11 cellular contexts compared by ENCODE assay signal in the genomic region with DNA sequence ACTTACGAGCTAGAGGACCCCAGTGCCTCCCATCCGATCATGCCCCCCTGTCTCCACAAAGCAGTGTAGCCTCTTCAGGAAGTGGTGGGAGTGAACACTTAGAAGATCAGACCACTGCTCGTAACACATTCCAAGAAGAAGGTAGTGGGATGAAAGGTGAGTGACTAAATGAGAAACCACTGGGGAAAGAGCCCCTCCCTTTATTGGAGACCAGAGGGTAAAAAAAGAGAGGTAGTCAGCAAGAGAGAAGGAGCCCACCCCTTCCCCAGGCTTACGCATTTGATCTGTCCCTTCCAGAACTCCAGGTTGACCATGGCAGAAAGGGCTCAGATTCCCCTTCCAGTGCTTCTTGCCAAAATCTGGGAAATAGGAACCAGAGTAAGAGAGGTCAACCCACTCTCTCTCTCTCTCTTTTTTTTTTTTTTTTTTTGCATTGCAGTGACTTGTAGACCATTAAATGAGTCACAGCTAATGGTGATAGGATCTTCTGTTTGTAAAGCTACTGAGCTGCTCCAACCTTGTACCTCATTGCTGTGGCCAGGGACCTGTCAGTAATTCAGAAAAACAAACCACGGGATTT.
DNase-seq lines count a peak whose midpoint lies in the region; ATAC-seq, FAIRE-seq and TF ChIP-seq lines count a peak whose summit lies in the region.
"Had no signal": no experiment of that assay in that cellular context is flagged by ENCODE, and none has a peak within 500 bp of the region (broad histone marks: within the 10 kb centered on the region; RNA-seq: fewer than 3 reads in every experiment).

No MANE protein-coding gene starts in this region.

- peak; percentile 44; the same call in 2 of the 3 replicates for ATAC-seq in GM12878
- ATAC-seq in pancreas = peak in 3 of 4 donors; percentile 36 to 81 (median 36)
- ATAC-seq in HG02678 (IDR thresholded peaks at IDR 0.05; ENCODE audit: unreplicated experiment) = no peak

- no peaks in the 10 kb centered on the region for H3K36me3 ChIP-seq in GM12878 (ENCODE audit: control insufficient read depth in 2 of 2, insufficient read depth in 2 of 2, low read length in 1 of 2)
- H3K36me3 ChIP-seq in pancreas = no peaks in the 10 kb centered on the region
- no peaks in the 10 kb centered on the region for H3K36me3 ChIP-seq in A673 (ENCODE audit: insufficient read depth, low read length, poor library complexity, severe bottlenecking)
- H3K36me3 ChIP-seq: MG63 had no signal

- H3K4me1 ChIP-seq in GM12878 (ENCODE audit: control insufficient read depth, insufficient read depth, low read length) (no peaks in the 10 kb centered on the region), pancreas (no peaks in the 10 kb centered on the region), A673 (ENCODE audit: insufficient read depth, low read length, poor library complexity, severe bottlenecking) (no peaks in the 10 kb centered on the region)

- no peaks in the 10 kb centered on the region for H4K20me1 ChIP-seq in GM12878 (ENCODE audit: control insufficient read depth, insufficient read depth)

- 98% methylated on average over 5 of the region's 5 CpGs for WGBS in GM12878 (ENCODE audit: insufficient coverage, insufficient replicate concordance, low lambda C conversion rate, missing lambda C conversion rate)
- WGBS in pancreas, 2 donors = 80 to 83% methylated on average over 5 of the region's 5 CpGs

- intact Hi-C loops in GM12878 (cut with micrococcal nuclease; ENCODE audit: unreplicated experiment) (no loop called here), pancreas (cut with DNase I) (no loop called here), A673 (cut with micrococcal nuclease; ENCODE audit: unreplicated experiment) (no loop called here)

- TF ChIP-seq POLR2A in GM12878 (IDR thresholded peaks at IDR 0.05; ENCODE audit: low read depth, low read length) (no peak), GM12891 (IDR thresholded peaks at IDR 0.05; ENCODE audit: low read depth, low read length) (no peak)

- H3K27me3 ChIP-seq in GM12878 (replicated peaks in 1 of 2; ENCODE audit: control insufficient read depth in 2 of 2, insufficient read depth in 2 of 2, low read length in 1 of 2) (no peaks in the 10 kb centered on the region), pancreas (no peaks in the 10 kb centered on the region), A673 (replicated peaks; ENCODE audit: insufficient read depth, low read depth, low read length, poor library complexity) (no peaks in the 10 kb centered on the region)
- H3K27me3 ChIP-seq: MG63 had no signal

- no peak for TF ChIP-seq RAD21 in GM12878 (IDR thresholded peaks at IDR 0.05; ENCODE audit: insufficient read depth, low read depth, low read length)

- no peaks in the 10 kb centered on the region for H3K79me2 ChIP-seq in GM12878 (ENCODE audit: control insufficient read depth, insufficient read depth, low read length)

- RAD21 ChIA-PET in GM12878 (lab: Charles Lee; ENCODE audit: unreplicated experiment) = no interaction called here

- H3K9ac ChIP-seq in GM12878 (ENCODE audit: control insufficient read depth, insufficient read depth, low read length) = no peak overlapping the region

- no peak for TF ChIP-seq EP300 in GM12878 (IDR thresholded peaks at IDR 0.05; ENCODE audit: borderline replicate concordance in 1 of 2, control insufficient read depth in 1 of 2, low read depth in 2 of 2, low read length in 2 of 2)

- FAIRE-seq in GM12878 (lab: Jason Lieb, UNC) (no peak), pancreas (lab: Jason Lieb, UNC) (no peak), GM12891 (lab: Jason Lieb, UNC) (no peak)

- H3K4me2 ChIP-seq in GM12878 (ENCODE audit: control insufficient read depth, insufficient read depth) = no peak overlapping the region

- H3K9me3 ChIP-seq in GM12878 (replicated peaks; ENCODE audit: control insufficient read depth, insufficient read depth, low read length) = no peaks in the 10 kb centered on the region
- H3K9me3 ChIP-seq in pancreas = no peaks in the 10 kb centered on the region
- no peaks in the 10 kb centered on the region for H3K9me3 ChIP-seq in A673 (ENCODE audit: low read depth, low read length, poor library complexity, severe bottlenecking)
- H3K9me3 ChIP-seq: MG63 had no signal

- no peak for TF ChIP-seq CTCF in GM12878 (IDR thresholded peaks at IDR 0.05 in 2 of 3, conservative IDR thresholded peaks at IDR 0.05 in 1 of 3; ENCODE audit: control insufficient read depth in 2 of 3, extremely low read depth in 1 of 3, insufficient read depth in 1 of 3, low read depth in 3 of 3, low read length in 3 of 3)
- no peak for TF ChIP-seq CTCF in pancreas (IDR thresholded peaks at IDR 0.05)
- TF ChIP-seq CTCF in A673 (conservative IDR thresholded peaks at IDR 0.05; ENCODE audit: low read depth, low read length) = no peak

- BruUV-seq in GM12878 (replicated peaks; lab: Mats Ljungman, UMichigan) = no TSS peak
- no TSS peak for BruUV-seq in A673 (replicated peaks; lab: Mats Ljungman, UMichigan)

- POLR2A ChIA-PET in GM12878 (lab: Charles Lee) (no interaction called here), A673 (lab: Charles Lee; ENCODE audit: low non-redundant PET) (no interaction called here)

- in situ Hi-C loops in GM12878 (cut with MboI) = no loop called here

- H3K27ac ChIP-seq in GM12878 (ENCODE audit: control insufficient read depth, insufficient read depth) (no peak overlapping the region), pancreas (no peak overlapping the region), A673 (ENCODE audit: low read depth, low read length, poor library complexity, severe bottlenecking) (no peak overlapping the region)
- H3K27ac ChIP-seq: 22Rv1 had no signal

- DNase-seq in DMS53 (lab: John Stamatoyannopoulos, UW) (peak; percentile 38), DMS53 treated with DMSO at 0.1 percent for 48 hours (lab: John Stamatoyannopoulos, UW; ENCODE audit: unreplicated experiment) (no peak), NCI-H226 (peak; percentile 16), GM12878 (ENCODE audit: low read depth, low spot score) (no peak), pancreas (no peak), A673 (ENCODE audit: low spot score) (no peak), GM12891 (ENCODE audit: insufficient read length, low spot score) (no peak)
- DNase-seq: MG63; stimulated activated CD4-positive, alpha-beta T cell treated with anti-CD3 and anti-CD28 coated beads, Interleukin-2, amount 100 ng/mL, for 48 hours had no signal

- CTCF ChIA-PET in GM12878 (lab: Yijun Ruan, JAX) (interaction anchor here (0.7 kb wide), 1 partner anchor 99 kb away, joined by 4 read pairs; no protein-coding TSS in a partner anchor), A673 (lab: Charles Lee) (no interaction called here)

- no peak overlapping the region for H2AFZ ChIP-seq in GM12878 (ENCODE audit: control insufficient read depth, low read depth, low read length)

- H3K4me3 ChIP-seq in GM12878 = no peak overlapping the region
- no peak overlapping the region for H3K4me3 ChIP-seq in pancreas
- H3K4me3 ChIP-seq in A673 (ENCODE audit: low read depth, low read length, poor library complexity, severe bottlenecking) = no peak overlapping the region
- H3K4me3 ChIP-seq: MG63 had no signal

- SMC1A ChIA-PET in GM12878 (lab: Charles Lee; ENCODE audit: uncharacterized antibody, unreplicated experiment) = no interaction called here

TF ChIP-seq in GM12878, 131 proteins besides CTCF, POLR2A, EP300 and RAD21:
- TF ChIP-seq FOS (IDR thresholded peaks at IDR 0.05; ENCODE audit: borderline replicate concordance, extremely low read depth, insufficient read length) (no peak), ZNF384 (IDR thresholded peaks at IDR 0.05; ENCODE audit: borderline replicate concordance, low read depth, low read length) (0 out of 2 replicates have a peak, but pooled peaks have one; percentile 22)

TF ChIP-seq in GM12891, 5 proteins besides CTCF, POLR2A, EP300 and RAD21:
- TF ChIP-seq POU2F2 (IDR thresholded peaks at IDR 0.05; ENCODE audit: low read depth, low read length) (no peak), SPI1 (IDR thresholded peaks at IDR 0.05; ENCODE audit: low read depth, low read length) (no peak), TAF1 (IDR thresholded peaks at IDR 0.05; ENCODE audit: low read depth, low read length) (no peak), POLR2AphosphoS5 (IDR thresholded peaks at IDR 0.05; ENCODE audit: low read depth, low read length) (no peak), PAX5 (IDR thresholded peaks at IDR 0.05; ENCODE audit: insufficient read depth, low read length, severe bottlenecking) (no peak)

Comparison
In these comparisons a context has a peak if more than half of its experiments do, and no peak if none do; other contexts are left out.
1. DNase-seq: peak in DMS53 (single experiment) and NCI-H226 (single experiment); none in DMS53 treated with DMSO at 0.1 percent for 48 hours (single experiment), GM12878 (single experiment), pancreas (0 of 6), A673 (single experiment) and GM12891 (single experiment).